8 cellular contexts compared by ENCODE assay signal in the genomic region with DNA sequence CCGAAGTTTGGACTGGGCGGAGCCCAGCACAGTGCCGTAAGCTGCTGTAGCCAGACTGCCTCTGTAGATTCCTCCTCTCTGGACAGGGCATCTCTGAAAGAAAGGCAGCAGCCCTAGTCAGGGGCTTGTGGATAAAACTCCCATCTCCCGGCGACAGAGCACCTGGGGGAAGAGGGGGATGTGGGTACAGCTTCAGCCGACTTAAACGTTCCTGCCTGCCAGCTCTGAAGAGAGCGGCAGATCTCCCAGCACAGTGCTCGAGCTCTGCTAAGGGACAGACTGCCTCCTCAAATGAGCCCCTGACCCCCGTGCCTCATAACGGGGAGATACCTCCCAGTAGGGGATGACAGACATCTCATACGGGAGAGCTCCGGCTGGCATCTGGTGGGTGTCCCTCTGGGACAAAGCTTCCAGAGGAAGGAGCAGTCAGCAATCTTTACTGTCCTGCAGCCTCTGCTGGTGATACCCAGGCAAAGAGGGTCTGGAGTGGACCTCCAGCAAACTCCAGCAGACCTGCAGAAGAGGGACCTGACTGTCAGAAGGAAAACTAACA.
A peak's percentile ranks its signal among the peaks of the same experiment; 100 is the strongest.
DNase-seq lines count a peak whose midpoint lies in the region; ATAC-seq, FAIRE-seq and TF ChIP-seq lines count a peak whose summit lies in the region.
"Not testable (repeated sequence)": the region's sequence is repeated elsewhere in the genome, so short reads cannot be mapped to it uniquely, and the experiment has no call there.

No MANE protein-coding gene starts in this region.

- 95% methylated on average over 11 of the region's 13 CpGs for WGBS in A549 (ENCODE audit: missing lambda C conversion rate)
- 73 to 91% methylated on average over 5 to 6 of the region's 13 CpGs for WGBS in gastroesophageal sphincter (ENCODE audit: low coverage in 1 of 2), 2 donors
- WGBS in HepG2 (ENCODE audit: low lambda C conversion rate) = 72% methylated on average over 11 of the region's 13 CpGs
- WGBS in suprapubic skin = 84% methylated on average over 13 of the region's 13 CpGs

- intact Hi-C loops in HepG2 (cut with micrococcal nuclease; ENCODE audit: unreplicated experiment) = not testable (repeated sequence)

- FAIRE-seq in A549 (lab: Jason Lieb, UNC); HepG2 (lab: Jason Lieb, UNC): not testable (repeated sequence)

- not testable (repeated sequence) for TF ChIP-seq RAD21 in A549 (conservative IDR thresholded peaks at IDR 0.05 in 1 of 2, IDR thresholded peaks at IDR 0.05 in 1 of 2); HepG2 (CRISPR knock-in tag; IDR thresholded peaks at IDR 0.05)

- not testable (repeated sequence) for H3K79me2 ChIP-seq in HepG2 (ENCODE audit: insufficient read depth, low read length); parathyroid adenoma

- H3K9me3 ChIP-seq in A549 (peaks cover 16% of the 10 kb centered on the region; the same call in 2 of the 3 replicates), adipocyte (ENCODE audit: control insufficient read depth, low read length) (peaks cover 13% of the 10 kb centered on the region), gastroesophageal sphincter (peaks cover 0 to 35% (median 0%) of the 10 kb centered on the region in 3 donors)
- H3K9me3 ChIP-seq in HepG2 (ENCODE audit: low read length); parathyroid adenoma (ENCODE audit: control insufficient read depth, low read length); suprapubic skin: not testable (repeated sequence)

- peak overlapping the region; percentile 79 to 85 for H3K27ac ChIP-seq in A549
- peak overlapping the region; percentile 64 to 92 for H3K27ac ChIP-seq in coronary artery
- H3K27ac ChIP-seq in gastroesophageal sphincter = peak overlapping the region; percentile 39 to 75 (median 59)
- H3K27ac ChIP-seq in HepG2 (ENCODE audit: extremely low read length, insufficient read depth, low read length) = not testable (repeated sequence)
- peak overlapping the region; percentile 45 for H3K27ac ChIP-seq in parathyroid adenoma
- peak overlapping the region; percentile 56 for H3K27ac ChIP-seq in suprapubic skin

- in situ Hi-C loops in HepG2 (cut with HindIII; ENCODE audit: extremely low pct_ligation_motif_present, low pct_unique_long_range_greater_than_20kb) = not testable (repeated sequence)

- not testable (repeated sequence) for DNase-seq in A549 (ENCODE audit: low read depth in 1 of 2, low spot score in 1 of 2); adipocyte (ENCODE audit: low read depth); coronary artery (ENCODE audit: low spot score); HepG2 (ENCODE audit: low spot score); suprapubic skin (ENCODE audit: low spot score in 2 of 2)
- peak; percentile 12 for DNase-seq in LoVo (ENCODE audit: low spot score)

- TF ChIP-seq CTCF in A549 (IDR thresholded peaks at IDR 0.05); coronary artery (IDR thresholded peaks at IDR 0.05); gastroesophageal sphincter (IDR thresholded peaks at IDR 0.05); HepG2 (CRISPR knock-in tag; IDR thresholded peaks at IDR 0.05); parathyroid adenoma (IDR thresholded peaks at IDR 0.05); suprapubic skin (IDR thresholded peaks at IDR 0.05): not testable (repeated sequence)

- H3K4me1 ChIP-seq in A549 (peaks cover 31% of the 10 kb centered on the region), adipocyte (ENCODE audit: control insufficient read depth, insufficient read depth, low read length) (peaks cover 35% of the 10 kb centered on the region), gastroesophageal sphincter (peaks cover 0 to 18% (median 0%) of the 10 kb centered on the region in 3 donors)
- not testable (repeated sequence) for H3K4me1 ChIP-seq in HepG2 (ENCODE audit: insufficient read depth, low read length); parathyroid adenoma; suprapubic skin

- BruUV-seq in HepG2 (replicated peaks; lab: Mats Ljungman, UMichigan) = not testable (repeated sequence)

- H3K36me3 ChIP-seq in adipocyte (ENCODE audit: control insufficient read depth, insufficient read depth, low read length, severe bottlenecking); gastroesophageal sphincter; HepG2 (replicated peaks in 1 of 2; ENCODE audit: control insufficient read depth in 1 of 2, insufficient read depth in 2 of 2, low read length in 2 of 2); parathyroid adenoma (ENCODE audit: control insufficient read depth, insufficient read depth, low read length); suprapubic skin: not testable (repeated sequence)

- H3K4me2 ChIP-seq in A549 = peak overlapping the region; percentile 48
- not testable (repeated sequence) for H3K4me2 ChIP-seq in HepG2 (ENCODE audit: low read depth, low read length); parathyroid adenoma (ENCODE audit: low read length)

- not testable (repeated sequence) for H3K27me3 ChIP-seq in adipocyte (replicated peaks; ENCODE audit: control insufficient read depth, insufficient read depth, low read length); gastroesophageal sphincter; HepG2 (ENCODE audit: control insufficient read depth in 1 of 2, insufficient read depth in 2 of 2, low read length in 2 of 2); parathyroid adenoma (ENCODE audit: control insufficient read depth, insufficient read depth, low read length); suprapubic skin

- H3K9ac ChIP-seq in adipocyte (ENCODE audit: low read length) = peak overlapping the region; percentile 3
- H3K9ac ChIP-seq in HepG2 (ENCODE audit: insufficient read depth, low read depth, low read length); parathyroid adenoma: not testable (repeated sequence)

- not testable (repeated sequence) for ATAC-seq in A549, gastroesophageal sphincter, HepG2

- TF ChIP-seq EP300 in A549 (IDR thresholded peaks at IDR 0.05); gastroesophageal sphincter (IDR thresholded peaks at IDR 0.05); HepG2 (IDR thresholded peaks at IDR 0.05; ENCODE audit: low read depth in 2 of 2, low read length in 2 of 2); HepG2 (CRISPR knock-in tag; IDR thresholded peaks at IDR 0.05; ENCODE audit: borderline replicate concordance); suprapubic skin (IDR thresholded peaks at IDR 0.05): not testable (repeated sequence)

- H2AFZ ChIP-seq in HepG2 (ENCODE audit: low read length); parathyroid adenoma: not testable (repeated sequence)

- CTCF ChIA-PET in A549 (lab: Yijun Ruan, JAX) = interaction anchor here (0.8 to 1.2 kb wide), 5 partner anchors 19 to 126 kb away, joined by 3 to 5 read pairs (median 4); partner anchors contain the start of gene MAP2
- CTCF ChIA-PET in HepG2 (lab: Yijun Ruan, JAX; ENCODE audit: low intra/inter-chr PET ratio, low total read pairs) = not testable (repeated sequence)

- not testable (repeated sequence) for TF ChIP-seq POLR2A in A549 (IDR thresholded peaks at IDR 0.05; ENCODE audit: low read length); gastroesophageal sphincter (IDR thresholded peaks at IDR 0.05); HepG2 (IDR thresholded peaks at IDR 0.05; ENCODE audit: insufficient read depth in 1 of 2, low read depth in 2 of 2, low read length in 2 of 2); suprapubic skin (IDR thresholded peaks at IDR 0.05)

- not testable (repeated sequence) for H4K20me1 ChIP-seq in HepG2 (ENCODE audit: insufficient read depth, low read length)

- POLR2A ChIA-PET in A549 (lab: Yijun Ruan, JAX); HepG2 (lab: Yijun Ruan, JAX): not testable (repeated sequence)

- H3K4me3 ChIP-seq in A549; adipocyte (ENCODE audit: low read length); gastroesophageal sphincter; HepG2 (replicated peaks in 1 of 3; ENCODE audit: insufficient read depth in 1 of 3, low read depth in 2 of 3, low read length in 3 of 3); parathyroid adenoma (ENCODE audit: low read depth, low read length); suprapubic skin: not testable (repeated sequence)
- H3K4me3 ChIP-seq in coronary artery = peak overlapping the region; percentile 7

TF ChIP-seq in HepG2, 621 proteins besides CTCF, POLR2A, EP300 and RAD21:
- TF ChIP-seq ZNF17 (CRISPR knock-in tag; IDR thresholded peaks at IDR 0.05) = 0 out of 2 replicates have a peak, but pooled peaks have one; percentile 62
